Comparison of ENCODE assay signal across 1 cellular context in the genomic region with DNA sequence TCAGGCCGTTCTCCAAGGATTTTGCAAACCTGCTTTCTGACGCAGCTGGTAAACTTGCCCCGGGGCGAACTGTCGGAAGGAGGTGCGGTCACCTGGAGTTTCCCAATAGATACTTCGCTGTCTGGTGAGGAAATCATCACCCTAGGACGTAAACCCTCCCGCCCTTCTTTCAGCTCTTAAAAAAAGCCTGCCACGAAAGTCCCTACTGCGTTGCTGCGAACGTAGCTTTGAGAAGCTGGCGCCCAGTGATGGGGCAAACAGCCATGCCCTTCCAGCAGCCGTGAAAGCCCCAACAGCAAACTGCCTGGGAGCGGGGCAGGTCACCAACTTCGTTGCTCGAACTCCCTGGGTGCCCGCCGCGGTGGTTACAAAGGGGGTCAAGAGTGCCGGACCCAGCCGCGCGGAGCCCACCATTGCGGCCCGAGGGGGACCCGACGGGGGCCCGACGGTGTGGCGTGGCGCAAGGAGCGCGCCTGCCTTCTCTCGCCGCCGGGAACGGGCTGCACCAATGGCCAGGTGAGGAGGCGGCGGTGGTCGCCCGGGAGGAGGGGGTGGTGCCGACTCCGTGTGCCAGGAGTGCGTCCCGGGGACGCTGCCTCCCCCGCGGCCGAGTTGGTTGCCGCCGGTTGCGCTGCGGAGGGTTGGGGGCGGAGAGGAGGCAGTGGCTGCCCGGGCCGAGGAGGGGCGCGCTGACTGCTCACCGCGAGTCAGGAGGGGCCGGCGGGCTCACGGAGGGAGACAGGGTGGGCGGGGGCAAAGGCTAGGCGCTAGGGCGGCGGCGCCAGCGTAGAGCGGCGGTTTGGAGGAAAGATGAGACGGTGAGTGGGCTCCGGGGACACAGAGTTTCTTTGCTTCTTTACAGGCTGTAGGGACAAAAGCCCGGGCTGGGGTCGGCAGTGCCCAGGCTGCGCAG.
TF ChIP-seq lines count a peak whose summit lies in the region.

A gene (plus strand): TSS at position 205 of the 913 bp plus-strand sequence. CDS start 24,813 bp downstream, outside the sequence.

TF ChIP-seq in WTC11, 78 proteins besides CTCF, POLR2A, EP300 and RAD21 (continued from another document and continues in another):
- TF ChIP-seq ZNF317 (CRISPR knock-in tag; IDR thresholded peaks at IDR 0.05; ENCODE audit: borderline replicate concordance, low read depth), result 0 out of 2 replicates have a peak, but pooled peaks have one; percentile 17
- TF ChIP-seq, protein P1, sequence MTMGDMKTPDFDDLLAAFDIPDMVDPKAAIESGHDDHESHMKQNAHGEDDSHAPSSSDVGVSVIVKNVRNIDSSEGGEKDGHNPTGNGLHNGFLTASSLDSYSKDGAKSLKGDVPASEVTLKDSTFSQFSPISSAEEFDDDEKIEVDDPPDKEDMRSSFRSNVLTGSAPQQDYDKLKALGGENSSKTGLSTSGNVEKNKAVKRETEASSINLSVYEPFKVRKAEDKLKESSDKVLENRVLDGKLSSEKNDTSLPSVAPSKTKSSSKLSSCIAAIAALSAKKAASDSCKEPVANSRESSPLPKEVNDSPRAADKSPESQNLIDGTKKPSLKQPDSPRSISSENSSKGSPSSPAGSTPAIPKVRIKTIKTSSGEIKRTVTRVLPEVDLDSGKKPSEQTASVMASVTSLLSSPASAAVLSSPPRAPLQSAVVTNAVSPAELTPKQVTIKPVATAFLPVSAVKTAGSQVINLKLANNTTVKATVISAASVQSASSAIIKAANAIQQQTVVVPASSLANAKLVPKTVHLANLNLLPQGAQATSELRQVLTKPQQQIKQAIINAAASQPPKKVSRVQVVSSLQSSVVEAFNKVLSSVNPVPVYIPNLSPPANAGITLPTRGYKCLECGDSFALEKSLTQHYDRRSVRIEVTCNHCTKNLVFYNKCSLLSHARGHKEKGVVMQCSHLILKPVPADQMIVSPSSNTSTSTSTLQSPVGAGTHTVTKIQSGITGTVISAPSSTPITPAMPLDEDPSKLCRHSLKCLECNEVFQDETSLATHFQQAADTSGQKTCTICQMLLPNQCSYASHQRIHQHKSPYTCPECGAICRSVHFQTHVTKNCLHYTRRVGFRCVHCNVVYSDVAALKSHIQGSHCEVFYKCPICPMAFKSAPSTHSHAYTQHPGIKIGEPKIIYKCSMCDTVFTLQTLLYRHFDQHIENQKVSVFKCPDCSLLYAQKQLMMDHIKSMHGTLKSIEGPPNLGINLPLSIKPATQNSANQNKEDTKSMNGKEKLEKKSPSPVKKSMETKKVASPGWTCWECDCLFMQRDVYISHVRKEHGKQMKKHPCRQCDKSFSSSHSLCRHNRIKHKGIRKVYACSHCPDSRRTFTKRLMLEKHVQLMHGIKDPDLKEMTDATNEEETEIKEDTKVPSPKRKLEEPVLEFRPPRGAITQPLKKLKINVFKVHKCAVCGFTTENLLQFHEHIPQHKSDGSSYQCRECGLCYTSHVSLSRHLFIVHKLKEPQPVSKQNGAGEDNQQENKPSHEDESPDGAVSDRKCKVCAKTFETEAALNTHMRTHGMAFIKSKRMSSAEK (CRISPR knock-in tag; IDR thresholded peaks at IDR 0.05; ENCODE audit: borderline replicate concordance), result no peak
- TF ChIP-seq, protein P2, sequence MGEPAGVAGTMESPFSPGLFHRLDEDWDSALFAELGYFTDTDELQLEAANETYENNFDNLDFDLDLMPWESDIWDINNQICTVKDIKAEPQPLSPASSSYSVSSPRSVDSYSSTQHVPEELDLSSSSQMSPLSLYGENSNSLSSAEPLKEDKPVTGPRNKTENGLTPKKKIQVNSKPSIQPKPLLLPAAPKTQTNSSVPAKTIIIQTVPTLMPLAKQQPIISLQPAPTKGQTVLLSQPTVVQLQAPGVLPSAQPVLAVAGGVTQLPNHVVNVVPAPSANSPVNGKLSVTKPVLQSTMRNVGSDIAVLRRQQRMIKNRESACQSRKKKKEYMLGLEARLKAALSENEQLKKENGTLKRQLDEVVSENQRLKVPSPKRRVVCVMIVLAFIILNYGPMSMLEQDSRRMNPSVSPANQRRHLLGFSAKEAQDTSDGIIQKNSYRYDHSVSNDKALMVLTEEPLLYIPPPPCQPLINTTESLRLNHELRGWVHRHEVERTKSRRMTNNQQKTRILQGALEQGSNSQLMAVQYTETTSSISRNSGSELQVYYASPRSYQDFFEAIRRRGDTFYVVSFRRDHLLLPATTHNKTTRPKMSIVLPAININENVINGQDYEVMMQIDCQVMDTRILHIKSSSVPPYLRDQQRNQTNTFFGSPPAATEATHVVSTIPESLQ (CRISPR knock-in tag; IDR thresholded peaks at IDR 0.05), result no peak
- no peak for TF ChIP-seq GTF2I (CRISPR knock-in tag; conservative IDR thresholded peaks at IDR 0.05)
- TF ChIP-seq, protein P3, sequence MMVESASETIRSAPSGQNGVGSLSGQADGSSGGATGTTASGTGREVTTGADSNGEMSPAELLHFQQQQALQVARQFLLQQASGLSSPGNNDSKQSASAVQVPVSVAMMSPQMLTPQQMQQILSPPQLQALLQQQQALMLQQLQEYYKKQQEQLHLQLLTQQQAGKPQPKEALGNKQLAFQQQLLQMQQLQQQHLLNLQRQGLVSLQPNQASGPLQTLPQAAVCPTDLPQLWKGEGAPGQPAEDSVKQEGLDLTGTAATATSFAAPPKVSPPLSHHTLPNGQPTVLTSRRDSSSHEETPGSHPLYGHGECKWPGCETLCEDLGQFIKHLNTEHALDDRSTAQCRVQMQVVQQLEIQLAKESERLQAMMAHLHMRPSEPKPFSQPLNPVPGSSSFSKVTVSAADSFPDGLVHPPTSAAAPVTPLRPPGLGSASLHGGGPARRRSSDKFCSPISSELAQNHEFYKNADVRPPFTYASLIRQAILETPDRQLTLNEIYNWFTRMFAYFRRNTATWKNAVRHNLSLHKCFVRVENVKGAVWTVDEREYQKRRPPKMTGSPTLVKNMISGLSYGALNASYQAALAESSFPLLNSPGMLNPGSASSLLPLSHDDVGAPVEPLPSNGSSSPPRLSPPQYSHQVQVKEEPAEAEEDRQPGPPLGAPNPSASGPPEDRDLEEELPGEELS (CRISPR knock-in tag; IDR thresholded peaks at IDR 0.05), result no peak
- no peak for TF ChIP-seq ELF4 (CRISPR knock-in tag; IDR thresholded peaks at IDR 0.05; ENCODE audit: low read depth)
- TF ChIP-seq HMGA2 (CRISPR knock-in tag; IDR thresholded peaks at IDR 0.05), result no peak
- TF ChIP-seq, protein P4, sequence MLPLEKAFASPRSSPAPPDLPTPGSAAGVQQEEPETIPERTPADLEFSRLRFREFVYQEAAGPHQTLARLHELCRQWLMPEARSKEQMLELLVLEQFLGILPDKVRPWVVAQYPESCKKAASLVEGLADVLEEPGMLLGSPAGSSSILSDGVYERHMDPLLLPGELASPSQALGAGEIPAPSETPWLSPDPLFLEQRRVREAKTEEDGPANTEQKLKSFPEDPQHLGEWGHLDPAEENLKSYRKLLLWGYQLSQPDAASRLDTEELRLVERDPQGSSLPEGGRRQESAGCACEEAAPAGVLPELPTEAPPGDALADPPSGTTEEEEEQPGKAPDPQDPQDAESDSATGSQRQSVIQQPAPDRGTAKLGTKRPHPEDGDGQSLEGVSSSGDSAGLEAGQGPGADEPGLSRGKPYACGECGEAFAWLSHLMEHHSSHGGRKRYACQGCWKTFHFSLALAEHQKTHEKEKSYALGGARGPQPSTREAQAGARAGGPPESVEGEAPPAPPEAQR (CRISPR knock-in tag; IDR thresholded peaks at IDR 0.05), result no peak
- no peak for TF ChIP-seq EMX1 (CRISPR knock-in tag; IDR thresholded peaks at IDR 0.05)
- TF ChIP-seq, protein P5, sequence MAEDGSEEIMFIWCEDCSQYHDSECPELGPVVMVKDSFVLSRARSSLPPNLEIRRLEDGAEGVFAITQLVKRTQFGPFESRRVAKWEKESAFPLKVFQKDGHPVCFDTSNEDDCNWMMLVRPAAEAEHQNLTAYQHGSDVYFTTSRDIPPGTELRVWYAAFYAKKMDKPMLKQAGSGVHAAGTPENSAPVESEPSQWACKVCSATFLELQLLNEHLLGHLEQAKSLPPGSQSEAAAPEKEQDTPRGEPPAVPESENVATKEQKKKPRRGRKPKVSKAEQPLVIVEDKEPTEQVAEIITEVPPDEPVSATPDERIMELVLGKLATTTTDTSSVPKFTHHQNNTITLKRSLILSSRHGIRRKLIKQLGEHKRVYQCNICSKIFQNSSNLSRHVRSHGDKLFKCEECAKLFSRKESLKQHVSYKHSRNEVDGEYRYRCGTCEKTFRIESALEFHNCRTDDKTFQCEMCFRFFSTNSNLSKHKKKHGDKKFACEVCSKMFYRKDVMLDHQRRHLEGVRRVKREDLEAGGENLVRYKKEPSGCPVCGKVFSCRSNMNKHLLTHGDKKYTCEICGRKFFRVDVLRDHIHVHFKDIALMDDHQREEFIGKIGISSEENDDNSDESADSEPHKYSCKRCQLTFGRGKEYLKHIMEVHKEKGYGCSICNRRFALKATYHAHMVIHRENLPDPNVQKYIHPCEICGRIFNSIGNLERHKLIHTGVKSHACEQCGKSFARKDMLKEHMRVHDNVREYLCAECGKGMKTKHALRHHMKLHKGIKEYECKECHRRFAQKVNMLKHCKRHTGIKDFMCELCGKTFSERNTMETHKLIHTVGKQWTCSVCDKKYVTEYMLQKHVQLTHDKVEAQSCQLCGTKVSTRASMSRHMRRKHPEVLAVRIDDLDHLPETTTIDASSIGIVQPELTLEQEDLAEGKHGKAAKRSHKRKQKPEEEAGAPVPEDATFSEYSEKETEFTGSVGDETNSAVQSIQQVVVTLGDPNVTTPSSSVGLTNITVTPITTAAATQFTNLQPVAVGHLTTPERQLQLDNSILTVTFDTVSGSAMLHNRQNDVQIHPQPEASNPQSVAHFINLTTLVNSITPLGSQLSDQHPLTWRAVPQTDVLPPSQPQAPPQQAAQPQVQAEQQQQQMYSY (CRISPR knock-in tag; IDR thresholded peaks at IDR 0.05), result no peak
- TF ChIP-seq NR3C1 (CRISPR knock-in tag; conservative IDR thresholded peaks at IDR 0.05; ENCODE audit: low read depth), result no peak; the same call in 1 of the 2 replicates
- TF ChIP-seq NR1H2 (CRISPR knock-in tag; IDR thresholded peaks at IDR 0.05), result no peak
- TF ChIP-seq, protein P6, sequence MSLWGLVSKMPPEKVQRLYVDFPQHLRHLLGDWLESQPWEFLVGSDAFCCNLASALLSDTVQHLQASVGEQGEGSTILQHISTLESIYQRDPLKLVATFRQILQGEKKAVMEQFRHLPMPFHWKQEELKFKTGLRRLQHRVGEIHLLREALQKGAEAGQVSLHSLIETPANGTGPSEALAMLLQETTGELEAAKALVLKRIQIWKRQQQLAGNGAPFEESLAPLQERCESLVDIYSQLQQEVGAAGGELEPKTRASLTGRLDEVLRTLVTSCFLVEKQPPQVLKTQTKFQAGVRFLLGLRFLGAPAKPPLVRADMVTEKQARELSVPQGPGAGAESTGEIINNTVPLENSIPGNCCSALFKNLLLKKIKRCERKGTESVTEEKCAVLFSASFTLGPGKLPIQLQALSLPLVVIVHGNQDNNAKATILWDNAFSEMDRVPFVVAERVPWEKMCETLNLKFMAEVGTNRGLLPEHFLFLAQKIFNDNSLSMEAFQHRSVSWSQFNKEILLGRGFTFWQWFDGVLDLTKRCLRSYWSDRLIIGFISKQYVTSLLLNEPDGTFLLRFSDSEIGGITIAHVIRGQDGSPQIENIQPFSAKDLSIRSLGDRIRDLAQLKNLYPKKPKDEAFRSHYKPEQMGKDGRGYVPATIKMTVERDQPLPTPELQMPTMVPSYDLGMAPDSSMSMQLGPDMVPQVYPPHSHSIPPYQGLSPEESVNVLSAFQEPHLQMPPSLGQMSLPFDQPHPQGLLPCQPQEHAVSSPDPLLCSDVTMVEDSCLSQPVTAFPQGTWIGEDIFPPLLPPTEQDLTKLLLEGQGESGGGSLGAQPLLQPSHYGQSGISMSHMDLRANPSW (CRISPR knock-in tag; conservative IDR thresholded peaks at IDR 0.05; ENCODE audit: low read depth), result no peak
- TF ChIP-seq, protein P7, sequence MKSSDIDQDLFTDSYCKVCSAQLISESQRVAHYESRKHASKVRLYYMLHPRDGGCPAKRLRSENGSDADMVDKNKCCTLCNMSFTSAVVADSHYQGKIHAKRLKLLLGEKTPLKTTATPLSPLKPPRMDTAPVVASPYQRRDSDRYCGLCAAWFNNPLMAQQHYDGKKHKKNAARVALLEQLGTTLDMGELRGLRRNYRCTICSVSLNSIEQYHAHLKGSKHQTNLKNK (CRISPR knock-in tag; IDR thresholded peaks at IDR 0.05), result no peak
- TF ChIP-seq, protein P8, sequence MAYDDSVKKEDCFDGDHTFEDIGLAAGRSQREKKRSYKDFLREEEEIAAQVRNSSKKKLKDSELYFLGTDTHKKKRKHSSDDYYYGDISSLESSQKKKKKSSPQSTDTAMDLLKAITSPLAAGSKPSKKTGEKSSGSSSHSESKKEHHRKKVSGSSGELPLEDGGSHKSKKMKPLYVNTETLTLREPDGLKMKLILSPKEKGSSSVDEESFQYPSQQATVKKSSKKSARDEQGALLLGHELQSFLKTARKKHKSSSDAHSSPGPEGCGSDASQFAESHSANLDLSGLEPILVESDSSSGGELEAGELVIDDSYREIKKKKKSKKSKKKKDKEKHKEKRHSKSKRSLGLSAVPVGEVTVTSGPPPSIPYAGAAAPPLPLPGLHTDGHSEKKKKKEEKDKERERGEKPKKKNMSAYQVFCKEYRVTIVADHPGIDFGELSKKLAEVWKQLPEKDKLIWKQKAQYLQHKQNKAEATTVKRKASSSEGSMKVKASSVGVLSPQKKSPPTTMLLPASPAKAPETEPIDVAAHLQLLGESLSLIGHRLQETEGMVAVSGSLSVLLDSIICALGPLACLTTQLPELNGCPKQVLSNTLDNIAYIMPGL (CRISPR knock-in tag; IDR thresholded peaks at IDR 0.05), result peak; percentile 51
- TF ChIP-seq NFYB (CRISPR knock-in tag; conservative IDR thresholded peaks at IDR 0.05; ENCODE audit: low read depth), result no peak
- TF ChIP-seq OVOL2 (CRISPR knock-in tag; IDR thresholded peaks at IDR 0.05; ENCODE audit: borderline replicate concordance), result no peak
- TF ChIP-seq, protein P9, sequence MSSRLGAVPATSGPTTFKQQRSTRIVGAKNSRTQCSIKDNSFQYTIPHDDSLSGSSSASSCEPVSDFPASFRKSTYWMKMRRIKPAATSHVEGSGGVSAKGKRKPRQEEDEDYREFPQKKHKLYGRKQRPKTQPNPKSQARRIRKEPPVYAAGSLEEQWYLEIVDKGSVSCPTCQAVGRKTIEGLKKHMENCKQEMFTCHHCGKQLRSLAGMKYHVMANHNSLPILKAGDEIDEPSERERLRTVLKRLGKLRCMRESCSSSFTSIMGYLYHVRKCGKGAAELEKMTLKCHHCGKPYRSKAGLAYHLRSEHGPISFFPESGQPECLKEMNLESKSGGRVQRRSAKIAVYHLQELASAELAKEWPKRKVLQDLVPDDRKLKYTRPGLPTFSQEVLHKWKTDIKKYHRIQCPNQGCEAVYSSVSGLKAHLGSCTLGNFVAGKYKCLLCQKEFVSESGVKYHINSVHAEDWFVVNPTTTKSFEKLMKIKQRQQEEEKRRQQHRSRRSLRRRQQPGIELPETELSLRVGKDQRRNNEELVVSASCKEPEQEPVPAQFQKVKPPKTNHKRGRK (CRISPR knock-in tag; IDR thresholded peaks at IDR 0.05; ENCODE audit: borderline replicate concordance), result no peak
- TF ChIP-seq, protein P10, sequence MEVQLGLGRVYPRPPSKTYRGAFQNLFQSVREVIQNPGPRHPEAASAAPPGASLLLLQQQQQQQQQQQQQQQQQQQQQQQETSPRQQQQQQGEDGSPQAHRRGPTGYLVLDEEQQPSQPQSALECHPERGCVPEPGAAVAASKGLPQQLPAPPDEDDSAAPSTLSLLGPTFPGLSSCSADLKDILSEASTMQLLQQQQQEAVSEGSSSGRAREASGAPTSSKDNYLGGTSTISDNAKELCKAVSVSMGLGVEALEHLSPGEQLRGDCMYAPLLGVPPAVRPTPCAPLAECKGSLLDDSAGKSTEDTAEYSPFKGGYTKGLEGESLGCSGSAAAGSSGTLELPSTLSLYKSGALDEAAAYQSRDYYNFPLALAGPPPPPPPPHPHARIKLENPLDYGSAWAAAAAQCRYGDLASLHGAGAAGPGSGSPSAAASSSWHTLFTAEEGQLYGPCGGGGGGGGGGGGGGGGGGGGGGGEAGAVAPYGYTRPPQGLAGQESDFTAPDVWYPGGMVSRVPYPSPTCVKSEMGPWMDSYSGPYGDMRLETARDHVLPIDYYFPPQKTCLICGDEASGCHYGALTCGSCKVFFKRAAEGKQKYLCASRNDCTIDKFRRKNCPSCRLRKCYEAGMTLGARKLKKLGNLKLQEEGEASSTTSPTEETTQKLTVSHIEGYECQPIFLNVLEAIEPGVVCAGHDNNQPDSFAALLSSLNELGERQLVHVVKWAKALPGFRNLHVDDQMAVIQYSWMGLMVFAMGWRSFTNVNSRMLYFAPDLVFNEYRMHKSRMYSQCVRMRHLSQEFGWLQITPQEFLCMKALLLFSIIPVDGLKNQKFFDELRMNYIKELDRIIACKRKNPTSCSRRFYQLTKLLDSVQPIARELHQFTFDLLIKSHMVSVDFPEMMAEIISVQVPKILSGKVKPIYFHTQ (CRISPR knock-in tag; IDR thresholded peaks at IDR 0.05), result no peak
- 0 out of 2 replicates have a peak, but pooled peaks have one; percentile 55 for TF ChIP-seq MYBL2 (CRISPR knock-in tag; IDR thresholded peaks at IDR 0.05)
